In genomic region chr9:91787931-91788330, GRCh38 we compare ENCODE assay signal across 32 cellular contexts.
DNase-seq lines count a peak whose midpoint lies in the region; ATAC-seq, FAIRE-seq and TF ChIP-seq lines count a peak whose summit lies in the region.
"Had no signal": no experiment of that assay in that cellular context is flagged by ENCODE, and none has a peak within 500 bp of the region (broad histone marks: within the 10 kb centered on the region; RNA-seq: fewer than 3 reads in every experiment).

No MANE protein-coding gene starts in this region.

- TF ChIP-seq CTCF in SK-N-SH (IDR thresholded peaks at IDR 0.05) = no peak
- no peak for TF ChIP-seq CTCF in HEK293 (tag by site-specific recombination; IDR thresholded peaks at IDR 0.05)
- TF ChIP-seq CTCF in K562 (IDR thresholded peaks at IDR 0.05 in 2 of 3, conservative IDR thresholded peaks at IDR 0.05 in 1 of 3; ENCODE audit: insufficient read depth in 2 of 3, low read depth in 1 of 3, low read length in 3 of 3) = no peak

- H3K27ac ChIP-seq in SK-N-SH (ENCODE audit: low read depth in 2 of 2, low read length in 1 of 2) (no peak overlapping the region), HEK293 (ENCODE audit: extremely low read depth, low read depth, low read length) (no peak overlapping the region), K562 (ENCODE audit: extremely low read depth, low read depth, low read length) (no peak overlapping the region)
- H3K27ac ChIP-seq: 22Rv1; A549; BLaER1; BLaER1 treated with 17β-estradiol and CSF1 and Interleukin-3, amounts not matched to agents 10 nM and 100 nM; C4-2B had no signal

- TF ChIP-seq RAD21 in SK-N-SH (IDR thresholded peaks at IDR 0.05; ENCODE audit: low read length) = no peak
- TF ChIP-seq RAD21 in K562 (CRISPR knock-in tag; conservative IDR thresholded peaks at IDR 0.05 in 1 of 2, IDR thresholded peaks at IDR 0.05 in 1 of 2) = no peak

- no TSS peak for BruUV-seq in K562 (replicated peaks; lab: Mats Ljungman, UMichigan)

- POLR2A ChIA-PET in SK-N-SH (lab: Yijun Ruan, JAX) (no interaction called here), HEK293 (lab: Yijun Ruan, JAX) (no interaction called here), K562 (lab: Yijun Ruan, JAX) (no interaction called here)

- no peaks in the 10 kb centered on the region for H3K9me1 ChIP-seq in K562 (ENCODE audit: control insufficient read depth, insufficient read depth, low read length)

- H3K36me3 ChIP-seq in SK-N-SH (replicated peaks in 1 of 2; ENCODE audit: control insufficient read depth in 1 of 2, insufficient read depth in 2 of 2, low read length in 1 of 2) (no peaks in the 10 kb centered on the region), HEK293 (ENCODE audit: control insufficient read depth in 2 of 2, insufficient read depth in 1 of 2, low read length in 2 of 2) (no peaks in the 10 kb centered on the region), K562 (ENCODE audit: control insufficient read depth, insufficient read depth, low read length) (peaks cover 9% of the 10 kb centered on the region; the same call in 2 of the 3 replicates)
- H3K36me3 ChIP-seq: BE2C; BLaER1; BLaER1 treated with 17β-estradiol and CSF1 and Interleukin-3, amounts not matched to agents 10 nM and 100 nM had no signal

- H2AFZ ChIP-seq in SK-N-SH (ENCODE audit: low read depth) = no peak overlapping the region
- H2AFZ ChIP-seq in K562 (ENCODE audit: low read depth, low read length) = no peak overlapping the region

- H3F3A ChIP-seq in SK-N-SH (replicated peaks; ENCODE audit: insufficient read depth) = no peaks in the 10 kb centered on the region

- no peak for DNase-seq in SK-N-SH
- DNase-seq in K562 (ENCODE audit: extremely low read depth in 1 of 4, low spot score in 3 of 4) = no peak
- no peak for DNase-seq in OCI-M2 (lab: John Stamatoyannopoulos, UW; ENCODE audit: unreplicated experiment)
- DNase-seq in 8988T = no peak
- DNase-seq: ACHN; AML-193; BE2C; C1 segment of cervical spinal cord; Caco-2; Calu3; CD4-positive, alpha-beta memory T cell; CD4-positive, alpha-beta T cell; CD4-positive, CD25-positive, alpha-beta regulatory T cell; CD8-positive, alpha-beta memory T cell; CD8-positive, alpha-beta T cell; COR-L47; DMS 273 treated with DMSO at 0.1 percent for 48 hours; DMS153; DMS53; DMS79; DMS79 treated with DMSO at 0.1 percent for 48 hours; DND-41; EL had no signal

- ATAC-seq in SK-N-SH treated with all-trans-retinoic acid at 6 μM for 48 hours (no peak), K562 (no peak)
- ATAC-seq: A549; CD8-positive, alpha-beta T cell had no signal

- H3K4me1 ChIP-seq in SK-N-SH (ENCODE audit: control insufficient read depth in 1 of 2, insufficient read depth in 2 of 2, low read depth in 1 of 2, low read length in 1 of 2) = peaks cover 0 to 3% of the 10 kb centered on the region in 2 experiments; a peak in 1 of 4 replicates
- H3K4me1 ChIP-seq in HEK293 (ENCODE audit: control insufficient read depth, insufficient read depth, low read length) = no peaks in the 10 kb centered on the region
- peaks cover 29 to 30% of the 10 kb centered on the region in 2 experiments for H3K4me1 ChIP-seq in K562 (replicated peaks in 1 of 2; ENCODE audit: control insufficient read depth in 2 of 2, insufficient read depth in 2 of 2, low read length in 2 of 2)
- H3K4me1 ChIP-seq: A549, BE2C, Caco-2 had no signal

- in situ Hi-C loops in K562 (cut with MboI) = no loop called here

- H4K20me1 ChIP-seq in SK-N-SH (ENCODE audit: insufficient read depth) (no peaks in the 10 kb centered on the region), K562 (replicated peaks; ENCODE audit: control insufficient read depth, insufficient read depth, low read length) (peaks cover 5% of the 10 kb centered on the region; the same call in 1 of the 2 replicates)
- H4K20me1 ChIP-seq: BLaER1; BLaER1 treated with 17β-estradiol and CSF1 and Interleukin-3, amounts not matched to agents 10 nM and 100 nM had no signal

- FAIRE-seq in K562 (lab: Jason Lieb, UNC) = no peak
- FAIRE-seq: A204.1, A549, D721Med had no signal

- no peak overlapping the region for H3K4me2 ChIP-seq in SK-N-SH
- H3K4me2 ChIP-seq in K562 (ENCODE audit: insufficient read depth, low read length) = no peak overlapping the region
- H3K4me2 ChIP-seq: A549; BLaER1; BLaER1 treated with 17β-estradiol and CSF1 and Interleukin-3, amounts not matched to agents 10 nM and 100 nM had no signal

- TF ChIP-seq EP300 in SK-N-SH (IDR thresholded peaks at IDR 0.05; ENCODE audit: borderline replicate concordance in 1 of 2, low read depth in 1 of 2, low read length in 1 of 2) (no peak), K562 (IDR thresholded peaks at IDR 0.05; ENCODE audit: low read length) (no peak)

- intact Hi-C loops in K562 (cut with micrococcal nuclease) = no loop called here

- H3K9ac ChIP-seq in SK-N-SH (no peak overlapping the region), K562 (ENCODE audit: insufficient read depth in 1 of 2, low read depth in 2 of 2, low read length in 2 of 2) (no peak overlapping the region)
- H3K9ac ChIP-seq: BLaER1; BLaER1 treated with 17β-estradiol and CSF1 and Interleukin-3, amounts not matched to agents 10 nM and 100 nM had no signal

- CTCF ChIA-PET in SK-N-SH (lab: Yijun Ruan, JAX) (interaction anchor here (1.4 to 2.8 kb wide), 3 partner anchors 17 to 167 kb away, joined by 3 to 10 read pairs (median 7); partner anchors contain the start of gene ROR2), HEK293 (lab: Yijun Ruan, JAX) (interaction anchor here (2.0 kb wide), 1 partner anchor 13 kb away, joined by 5 read pairs; no protein-coding TSS in a partner anchor), K562 (lab: Yijun Ruan, JAX; ENCODE audit: low intra/inter-chr PET ratio) (interaction anchor here (0.6 kb wide), 1 partner anchor 697 kb away, joined by 4 read pairs; no protein-coding TSS in a partner anchor)

- H3K4me3 ChIP-seq in SK-N-SH (ENCODE audit: low read depth in 2 of 2, low read length in 1 of 2) (no peak overlapping the region), HEK293 (ENCODE audit: low read depth, low read length) (no peak overlapping the region), K562 (no peak overlapping the region)
- H3K4me3 ChIP-seq: A549; BLaER1; BLaER1 treated with 17β-estradiol and CSF1 and Interleukin-3, amounts not matched to agents 10 nM and 100 nM had no signal

- H3K9me3 ChIP-seq in SK-N-SH (no peaks in the 10 kb centered on the region), HEK293 (ENCODE audit: control insufficient read depth, insufficient read depth, low read depth, low read length) (no peaks in the 10 kb centered on the region), K562 (replicated peaks; ENCODE audit: control insufficient read depth, insufficient read depth, low read depth, low read length) (no peaks in the 10 kb centered on the region; the same call in none of the 2 replicates)
- H3K9me3 ChIP-seq: A549, BE2C, Caco-2 had no signal

- no peaks in the 10 kb centered on the region for H3K79me2 ChIP-seq in SK-N-SH (ENCODE audit: insufficient read depth)
- H3K79me2 ChIP-seq in K562 (ENCODE audit: control insufficient read depth, insufficient read depth, low read length) = peaks cover 79% of the 10 kb centered on the region

- TF ChIP-seq POLR2A in K562 (conservative IDR thresholded peaks at IDR 0.05) = no peak

- no peaks in the 10 kb centered on the region for H3K9me2 ChIP-seq in SK-N-SH

- H3K27me3 ChIP-seq in SK-N-SH (ENCODE audit: insufficient read depth) (no peaks in the 10 kb centered on the region), K562 (ENCODE audit: control insufficient read depth in 2 of 2, insufficient read depth in 2 of 2, low read length in 2 of 2) (no peaks in the 10 kb centered on the region)
- H3K27me3 ChIP-seq: BE2C; BLaER1; BLaER1 treated with 17β-estradiol and CSF1 and Interleukin-3, amounts not matched to agents 10 nM and 100 nM had no signal

TF ChIP-seq in SK-N-SH treated with all-trans-retinoic acid at 6 μM for 48 hours, 23 proteins besides CTCF, POLR2A, EP300 and RAD21:
- peak; percentile 76 for TF ChIP-seq ZFP30 (CRISPR knock-in tag; IDR thresholded peaks at IDR 0.05)
- TF ChIP-seq BACH2 (CRISPR knock-in tag; IDR thresholded peaks at IDR 0.05; ENCODE audit: borderline replicate concordance) = no peak
TF ChIP-seq in SK-N-SH treated with all-trans-retinoic acid at 6 μM for 48 hours: peak in this region for 1.

TF ChIP-seq in SK-N-SH, 30 proteins besides CTCF, POLR2A, EP300 and RAD21:
- TF ChIP-seq POLR2AphosphoS5 (IDR thresholded peaks at IDR 0.05; ENCODE audit: low read depth, low read length) = no peak
- TF ChIP-seq SIN3A (IDR thresholded peaks at IDR 0.05; ENCODE audit: borderline replicate concordance, low read depth, low read length) = no peak

TF ChIP-seq in HEK293, 187 proteins besides CTCF, POLR2A, EP300 and RAD21:
- no peak for TF ChIP-seq ZNF239 (tag by site-specific recombination; IDR thresholded peaks at IDR 0.05)
- TF ChIP-seq ZNF133 (tag by site-specific recombination; IDR thresholded peaks at IDR 0.05) = peak; percentile 76
- no peak for TF ChIP-seq SP3 (tag by site-specific recombination; IDR thresholded peaks at IDR 0.05)

TF ChIP-seq in K562, 482 proteins besides CTCF, POLR2A, EP300 and RAD21:
- TF ChIP-seq IFI16 (CRISPR knock-in tag; IDR thresholded peaks at IDR 0.05) (no peak), CBX5 (IDR thresholded peaks at IDR 0.05; ENCODE audit: borderline replicate concordance, low read depth) (no peak), NCOA1 (IDR thresholded peaks at IDR 0.05; ENCODE audit: low read depth) (no peak), NEUROD1 (IDR thresholded peaks at IDR 0.05; ENCODE audit: borderline replicate concordance, low read depth, low read length, partially characterized antibody) (no peak), CBX3 (IDR thresholded peaks at IDR 0.05; ENCODE audit: borderline replicate concordance in 1 of 2, low read length in 2 of 2) (peak in 1 of 2 experiments; percentile 64; a peak in 1 of 3 replicates), RBM25 (IDR thresholded peaks at IDR 0.05; ENCODE audit: low read depth, low read length, severe bottlenecking) (peak; percentile 40)
